ENCODE assay signal across 8 cellular contexts in the genomic region with DNA sequence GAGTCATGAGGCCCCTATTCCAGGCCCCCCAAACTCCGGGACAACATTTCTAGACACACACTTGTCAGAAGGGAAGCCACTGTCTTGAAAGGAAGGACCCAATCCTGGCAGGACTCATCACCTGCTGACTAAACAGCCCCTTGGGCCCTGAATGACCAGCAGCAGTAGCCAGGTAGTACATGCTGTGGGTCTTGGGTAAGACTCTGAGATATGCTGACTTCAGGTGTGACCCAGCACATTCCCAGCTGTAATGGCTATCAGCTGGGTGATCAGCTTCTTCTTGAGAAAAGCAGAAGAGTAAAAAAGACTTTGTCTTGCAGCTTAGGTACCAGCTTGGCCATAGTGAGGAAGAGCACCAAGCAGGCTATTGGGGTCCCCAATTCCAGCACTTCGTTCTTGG.
"Had no signal": no experiment of that assay in that cellular context is flagged by ENCODE, and none has a peak within 500 bp of the region (broad histone marks: within the 10 kb centered on the region; RNA-seq: fewer than 3 reads in every experiment).

No MANE protein-coding gene starts in this region.

- ATAC-seq: GM12878 had no signal

- DNase-seq: GDM1, GF-D8 had no signal

- FAIRE-seq: G401.6, GM12878, GM12891, GM12892, GM18507, GM19239 had no signal

- H3K4me3 ChIP-seq: GM12878 had no signal
